Comparison of ENCODE assay signal across 9 cellular contexts in the genomic region with DNA sequence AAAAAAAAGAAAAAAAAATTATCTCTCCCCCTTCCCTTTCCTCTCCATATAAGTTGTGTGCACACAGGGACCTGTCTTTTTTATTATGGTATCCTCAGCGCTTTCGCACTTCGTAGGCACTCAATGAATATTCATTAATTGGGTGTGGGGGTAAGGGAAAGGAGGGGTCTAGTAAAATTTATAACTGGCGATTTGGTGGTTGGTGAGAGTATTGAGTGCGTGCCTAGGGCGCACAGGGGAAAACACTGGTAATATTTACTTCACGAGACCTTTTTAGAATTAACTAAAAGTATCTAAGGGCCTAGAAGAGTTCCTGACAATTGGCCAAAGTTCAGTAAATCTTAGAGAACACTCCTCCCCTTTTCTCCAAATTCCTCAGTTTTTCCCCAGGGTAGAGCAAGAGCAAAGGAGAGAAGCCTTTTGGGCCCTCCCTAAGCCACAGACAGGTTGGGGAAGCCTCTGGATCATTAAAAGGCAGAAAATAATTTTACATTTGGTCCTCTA. TPM values are rescaled to one million over a fixed set of nuclear protein-coding genes. Genes with fewer than 3 reads are reported as not detected.
DNase-seq lines count a peak whose midpoint lies in the region; ATAC-seq and TF ChIP-seq lines count a peak whose summit lies in the region.
"Had no signal": no experiment of that assay in that cellular context is flagged by ENCODE, and none has a peak within 500 bp of the region (broad histone marks: within the 10 kb centered on the region; RNA-seq: fewer than 3 reads in every experiment).

No MANE protein-coding gene starts in this region.

- no peaks in the 10 kb centered on the region for H4K20me1 ChIP-seq in smooth muscle cell (ENCODE audit: low read depth)

- in situ Hi-C loops in GM13977 (cut with MboI; ENCODE audit: low pct_unique_long_range_greater_than_20kb, low sequenced_read_pairs, unreplicated experiment): no loop called here

- H3K36me3 ChIP-seq in HUES48 (ENCODE audit: control insufficient read depth, insufficient read depth, low read length) (no peaks in the 10 kb centered on the region), adipocyte (ENCODE audit: control insufficient read depth, insufficient read depth, low read length, severe bottlenecking) (no peaks in the 10 kb centered on the region), iPS-20b (ENCODE audit: insufficient read depth, low read depth, low read length) (no peaks in the 10 kb centered on the region), smooth muscle cell (ENCODE audit: low read depth) (no peaks in the 10 kb centered on the region)

- peaks cover 7% of the 10 kb centered on the region for H3K4me1 ChIP-seq in HUES48 (ENCODE audit: control insufficient read depth, insufficient read depth, low read length)
- peaks cover 10% of the 10 kb centered on the region for H3K4me1 ChIP-seq in adipocyte (ENCODE audit: control insufficient read depth, insufficient read depth, low read length)
- H3K4me1 ChIP-seq in iPS-20b (ENCODE audit: insufficient read depth, low read length): peaks cover 6% of the 10 kb centered on the region; the same call in 1 of the 2 replicates
- peaks cover 8% of the 10 kb centered on the region for H3K4me1 ChIP-seq in smooth muscle cell (ENCODE audit: low read depth)

- ATAC-seq in HG03045 (IDR thresholded peaks at IDR 0.05; ENCODE audit: unreplicated experiment): no peak
- ATAC-seq in GM18873 (IDR thresholded peaks at IDR 0.05; ENCODE audit: low FRiP score, unreplicated experiment): no peak

- peak overlapping the region; percentile 80 for H3K4me2 ChIP-seq in smooth muscle cell

- H3K9ac ChIP-seq in HUES48 (ENCODE audit: low read depth, low read length) (peak overlapping the region; percentile 66; the same call in 1 of the 2 replicates), adipocyte (ENCODE audit: low read length) (peak overlapping the region; percentile 77), iPS-20b (ENCODE audit: low read depth, low read length) (peak overlapping the region; percentile 68; the same call in 1 of the 2 replicates), smooth muscle cell (ENCODE audit: low read depth) (no peak overlapping the region)

- no peaks in the 10 kb centered on the region for H3K79me2 ChIP-seq in smooth muscle cell (ENCODE audit: low read depth)

- no peaks in the 10 kb centered on the region for H3K27me3 ChIP-seq in HUES48 (ENCODE audit: control insufficient read depth, insufficient read depth, low read length)
- H3K27me3 ChIP-seq in adipocyte (replicated peaks; ENCODE audit: control insufficient read depth, insufficient read depth, low read length): no peaks in the 10 kb centered on the region
- H3K27me3 ChIP-seq in iPS-20b (ENCODE audit: insufficient read depth, low read length): peaks cover 19% of the 10 kb centered on the region
- no peaks in the 10 kb centered on the region for H3K27me3 ChIP-seq in smooth muscle cell (ENCODE audit: low read depth)

- no peaks in the 10 kb centered on the region for H3F3A ChIP-seq in smooth muscle cell (ENCODE audit: low read depth)

- peak overlapping the region; percentile 90 for H2AFZ ChIP-seq in smooth muscle cell (ENCODE audit: low read depth)

- H3K27ac ChIP-seq in HUES48 (ENCODE audit: low read depth, low read length): peak overlapping the region; percentile 77
- H3K27ac ChIP-seq in iPS-20b (ENCODE audit: low read length): no peak overlapping the region
- H3K27ac ChIP-seq in smooth muscle cell (ENCODE audit: low read depth): peak overlapping the region; percentile 41

- WGBS in smooth muscle cell (ENCODE audit: low lambda C conversion rate): 91% methylated on average over 7 of the region's 7 CpGs

- H3K4me3 ChIP-seq in HUES48 (ENCODE audit: low read depth, low read length) (peak overlapping the region; percentile 59), adipocyte (ENCODE audit: low read length) (peak overlapping the region; percentile 72), iPS-20b (ENCODE audit: low read length) (peak overlapping the region; percentile 60; the same call in 1 of the 2 replicates), smooth muscle cell (peak overlapping the region; percentile 39)

- TF ChIP-seq CTCF in smooth muscle cell (IDR thresholded peaks at IDR 0.05; ENCODE audit: borderline replicate concordance, insufficient read depth, poor library complexity, severe bottlenecking): no peak
- no peak for TF ChIP-seq CTCF in GM13977 (IDR thresholded peaks at IDR 0.05; ENCODE audit: extremely low read depth, insufficient read depth, missing control alignments)

- no peaks in the 10 kb centered on the region for H3K9me3 ChIP-seq in HUES48 (ENCODE audit: control insufficient read depth, insufficient read depth, low read length)
- no peaks in the 10 kb centered on the region for H3K9me3 ChIP-seq in adipocyte (ENCODE audit: control insufficient read depth, low read length)
- no peaks in the 10 kb centered on the region for H3K9me3 ChIP-seq in iPS-20b (ENCODE audit: insufficient read depth, low read depth, low read length)
- no peaks in the 10 kb centered on the region for H3K9me3 ChIP-seq in smooth muscle cell (replicated peaks; ENCODE audit: low read depth)

- no peak for DNase-seq in adipocyte (ENCODE audit: low read depth)
- DNase-seq in smooth muscle cell (lab: John Stamatoyannopoulos, UW; ENCODE audit: unreplicated experiment): no peak
- no peak for DNase-seq in GM13977 (ENCODE audit: low spot score)
- no peak for DNase-seq in DMS79 treated with DMSO at 0.1 percent for 48 hours (lab: John Stamatoyannopoulos, UW)
- DNase-seq: NCI-H226 had no signal

RNA-seq across cellular contexts. Expression of gene TYRO3, which starts 25.7 kb away (rescaled TPM):
- 11.5 and 12.9 TPM in 2 replicates for total RNA-seq in smooth muscle cell
- polyA plus RNA-seq in smooth muscle cell: 20.5 and 23.5 TPM in 2 replicates

RNA-seq across cellular contexts. Expression of gene RPAP1, which starts 40.6 kb away (rescaled TPM):
- total RNA-seq in smooth muscle cell: 15.5 and 15.8 TPM in 2 replicates
- 37.1 and 37.5 TPM in 2 replicates for polyA plus RNA-seq in smooth muscle cell
